ENCODE assay signal across 13 cellular contexts in genomic region chr10:71753960-71754505, GRCh38. TPM values are rescaled to one million over a fixed set of nuclear protein-coding genes. Genes with fewer than 3 reads are reported as not detected.
DNase-seq lines count a peak whose midpoint lies in the region; ATAC-seq, FAIRE-seq and TF ChIP-seq lines count a peak whose summit lies in the region.
"Had no signal": no experiment of that assay in that cellular context is flagged by ENCODE, and none has a peak within 500 bp of the region (broad histone marks: within the 10 kb centered on the region; RNA-seq: fewer than 3 reads in every experiment).

No MANE protein-coding gene starts in this region.

- DNase-seq in CD8-positive, alpha-beta memory T cell: no peak
- DNase-seq in activated CD4-positive, alpha-beta memory T cell treated with anti-CD3 and anti-CD28 coated beads for 36 hours: no peak
- DNase-seq in right atrium auricular region (ENCODE audit: low spot score): no peak
- no peak for DNase-seq in gastrocnemius medialis
- DNase-seq in hypothalamus (lab: John Stamatoyannopoulos, UW): no peak
- no peak for DNase-seq in body of pancreas
- no peak for DNase-seq in MM.1S
- no peak for DNase-seq in urothelium cell line (ENCODE audit: low spot score)
- DNase-seq: NCI-H345 had no signal

- CTCF ChIA-PET in CD8-positive, alpha-beta memory T cell (lab: Charles Lee): interaction anchor here (7.6 kb wide), 1 partner anchor 20 kb away, joined by 89 read pairs; the partner anchor contains the start of gene VSIR
- CTCF ChIA-PET in activated CD4-positive, alpha-beta memory T cell treated with anti-CD3 and anti-CD28 coated beads for 36 hours (lab: Charles Lee): interaction anchor here (0.7 to 1.8 kb wide), 2 partner anchors 19 to 28 kb away, joined by 3 to 5 read pairs; partner anchors contain the start of gene VSIR

- peaks cover 80 to 94% (median 87%) of the 10 kb centered on the region in 3 donors for H3K4me1 Mint-ChIP-seq in CD8-positive, alpha-beta memory T cell
- peaks cover 95% of the 10 kb centered on the region for H3K4me1 Mint-ChIP-seq in activated CD4-positive, alpha-beta memory T cell treated with anti-CD3 and anti-CD28 coated beads for 36 hours (ENCODE audit: low read depth)

- no peaks in the 10 kb centered on the region for H3K27me3 Mint-ChIP-seq in CD8-positive, alpha-beta memory T cell
- no peaks in the 10 kb centered on the region for H3K27me3 Mint-ChIP-seq in activated CD4-positive, alpha-beta memory T cell treated with anti-CD3 and anti-CD28 coated beads for 36 hours

- no peak overlapping the region for H3K4me3 ChIP-seq in CD8-positive, alpha-beta memory T cell (ENCODE audit: low read length)
- H3K4me3 ChIP-seq in right atrium auricular region: no peak overlapping the region
- no peak overlapping the region for H3K4me3 ChIP-seq in gastrocnemius medialis
- H3K4me3 ChIP-seq in body of pancreas: no peak overlapping the region
- H3K4me3 ChIP-seq in MM.1S (ENCODE audit: low read length): no peak overlapping the region
- H3K4me3 ChIP-seq: GM23338 had no signal

- no peaks in the 10 kb centered on the region for H3K9me2 ChIP-seq in MM.1S (replicated peaks; ENCODE audit: insufficient read depth, low read length)

- no peak for TF ChIP-seq POLR2A in gastrocnemius medialis (IDR thresholded peaks at IDR 0.05)
- TF ChIP-seq POLR2A in body of pancreas (IDR thresholded peaks at IDR 0.05): no peak

- H4K20me1 ChIP-seq in MM.1S (ENCODE audit: insufficient read depth, low read length): no peaks in the 10 kb centered on the region

- intact Hi-C loops in activated CD4-positive, alpha-beta memory T cell treated with anti-CD3 and anti-CD28 coated beads for 36 hours (cut with micrococcal nuclease): no loop called here
- intact Hi-C loops in gastrocnemius medialis (cut with DNase I; ENCODE audit: low total_unique reads): no loop called here
- intact Hi-C loops in body of pancreas (cut with DNase I): no loop called here

- H3F3A ChIP-seq in MM.1S (ENCODE audit: insufficient read depth, low read length): peaks cover 4% of the 10 kb centered on the region; the same call in 1 of the 2 replicates

- H3K4me3 Mint-ChIP-seq in CD8-positive, alpha-beta memory T cell: peak overlapping the region in 2 of 7 donors; percentile 19 to 79
- no peak overlapping the region for H3K4me3 Mint-ChIP-seq in activated CD4-positive, alpha-beta memory T cell treated with anti-CD3 and anti-CD28 coated beads for 36 hours
- H3K4me3 Mint-ChIP-seq: GM23338 had no signal

- H3K4me1 ChIP-seq in CD8-positive, alpha-beta memory T cell (ENCODE audit: insufficient read depth, low read length): peaks cover 99% of the 10 kb centered on the region
- peaks cover 0 to 74% of the 10 kb centered on the region in 2 donors for H3K4me1 ChIP-seq in right atrium auricular region
- H3K4me1 ChIP-seq in gastrocnemius medialis: peaks cover 48 to 60% of the 10 kb centered on the region in 2 donors
- peaks cover 2% of the 10 kb centered on the region for H3K4me1 ChIP-seq in body of pancreas
- H3K4me1 ChIP-seq in MM.1S (ENCODE audit: low read length): peaks cover 6% of the 10 kb centered on the region

- FAIRE-seq in urothelium cell line (lab: Jason Lieb, UNC): no peak
- FAIRE-seq: GM19239 had no signal

- H3K9ac ChIP-seq in MM.1S (ENCODE audit: low read length): no peak overlapping the region

- no peak overlapping the region for H2AFZ ChIP-seq in MM.1S (ENCODE audit: low read length)
- H2AFZ ChIP-seq: GM23338 had no signal

- no peak overlapping the region for H3K4me2 ChIP-seq in MM.1S (ENCODE audit: low read depth, low read length)
- H3K4me2 ChIP-seq: GM23338 had no signal

- POLR2A ChIA-PET in CD8-positive, alpha-beta memory T cell (lab: Charles Lee): interaction anchor here (1.2 kb wide), 1 partner anchor 15 kb away, joined by 3 read pairs; no protein-coding TSS in a partner anchor
- POLR2A ChIA-PET in activated CD4-positive, alpha-beta memory T cell treated with anti-CD3 and anti-CD28 coated beads for 36 hours (lab: Charles Lee): interaction anchor here (0.9 to 5.8 kb wide), 2 partner anchors 15 to 428 kb away, joined by 3 to 108 read pairs; partner anchors contain the start of gene VSIR

- peaks cover 17% of the 10 kb centered on the region for H3K36me3 ChIP-seq in CD8-positive, alpha-beta memory T cell (ENCODE audit: insufficient read depth, low read length)
- H3K36me3 ChIP-seq in right atrium auricular region: peaks cover 38% of the 10 kb centered on the region
- no peaks in the 10 kb centered on the region for H3K36me3 ChIP-seq in gastrocnemius medialis
- H3K36me3 ChIP-seq in body of pancreas (replicated peaks in 1 of 2; ENCODE audit: insufficient read depth in 1 of 2, low read depth in 2 of 2): peaks cover 0 to 2% of the 10 kb centered on the region in 2 donors
- H3K36me3 ChIP-seq in MM.1S (replicated peaks; ENCODE audit: insufficient read depth, low read length): no peaks in the 10 kb centered on the region

- TF ChIP-seq CTCF in right atrium auricular region (IDR thresholded peaks at IDR 0.05): no peak
- no peak for TF ChIP-seq CTCF in gastrocnemius medialis (IDR thresholded peaks at IDR 0.05 in 4 of 5, conservative IDR thresholded peaks at IDR 0.05 in 1 of 5)
- TF ChIP-seq CTCF in body of pancreas (IDR thresholded peaks at IDR 0.05): no peak
- no peak for TF ChIP-seq CTCF in MM.1S (IDR thresholded peaks at IDR 0.05; ENCODE audit: low read length)

- 27 to 52% methylated on average over 8 of the region's 8 CpGs for WGBS in body of pancreas, 2 donors

- in situ Hi-C loops in gastrocnemius medialis (cut with MboI; ENCODE audit: low sequenced_read_pairs in 4 of 4): no loop called here

- peak overlapping the region; percentile 71 to 97 (median 91) for H3K27ac Mint-ChIP-seq in CD8-positive, alpha-beta memory T cell
- H3K27ac Mint-ChIP-seq in activated CD4-positive, alpha-beta memory T cell treated with anti-CD3 and anti-CD28 coated beads for 36 hours: peak overlapping the region; percentile 89
- H3K27ac Mint-ChIP-seq: progenitor cell of endocrine pancreas had no signal

- H3K27ac ChIP-seq in CD8-positive, alpha-beta memory T cell (ENCODE audit: low read depth, low read length): peak overlapping the region; percentile 48
- peak overlapping the region; percentile 36 to 40 for H3K27ac ChIP-seq in right atrium auricular region
- H3K27ac ChIP-seq in gastrocnemius medialis: peak overlapping the region in 3 of 4 donors; percentile 9 to 41 (median 21)
- peak overlapping the region in 1 of 4 donors; percentile 61 for H3K27ac ChIP-seq in body of pancreas
- H3K27ac ChIP-seq in MM.1S (ENCODE audit: low read length): no peak overlapping the region

- peaks cover 2 to 78% (median 16%) of the 10 kb centered on the region in 3 donors for H3K36me3 Mint-ChIP-seq in CD8-positive, alpha-beta memory T cell
- peaks cover 61% of the 10 kb centered on the region for H3K36me3 Mint-ChIP-seq in activated CD4-positive, alpha-beta memory T cell treated with anti-CD3 and anti-CD28 coated beads for 36 hours

- H3K79me2 ChIP-seq in MM.1S (ENCODE audit: low read length): no peaks in the 10 kb centered on the region

- no peaks in the 10 kb centered on the region for H3K9me3 ChIP-seq in CD8-positive, alpha-beta memory T cell (ENCODE audit: low read length)
- H3K9me3 ChIP-seq in right atrium auricular region (no peaks in the 10 kb centered on the region), gastrocnemius medialis (no peaks in the 10 kb centered on the region), body of pancreas (no peaks in the 10 kb centered on the region), MM.1S (replicated peaks; ENCODE audit: insufficient read depth, low read length) (no peaks in the 10 kb centered on the region)

- no peak for ATAC-seq in gastrocnemius medialis
- ATAC-seq in body of pancreas: no peak
- ATAC-seq: GM23338 had no signal

- no peaks in the 10 kb centered on the region for H3K9me3 Mint-ChIP-seq in CD8-positive, alpha-beta memory T cell
- H3K9me3 Mint-ChIP-seq in activated CD4-positive, alpha-beta memory T cell treated with anti-CD3 and anti-CD28 coated beads for 36 hours: no peaks in the 10 kb centered on the region
- H3K9me3 Mint-ChIP-seq: GM23338 had no signal

- H3K27me3 ChIP-seq in CD8-positive, alpha-beta memory T cell (ENCODE audit: insufficient read depth, low read length, poor library complexity, severe bottlenecking): no peaks in the 10 kb centered on the region
- H3K27me3 ChIP-seq in right atrium auricular region: no peaks in the 10 kb centered on the region
- no peaks in the 10 kb centered on the region for H3K27me3 ChIP-seq in gastrocnemius medialis
- H3K27me3 ChIP-seq in body of pancreas: no peaks in the 10 kb centered on the region
- no peaks in the 10 kb centered on the region for H3K27me3 ChIP-seq in MM.1S (replicated peaks; ENCODE audit: insufficient read depth, low read length)

RNA-seq across cellular contexts. Expression of gene VSIR, which starts 19.3 kb away (rescaled TPM):
- 10 to 100 TPM; 59.6 to 61.4 TPM for total RNA-seq in CD8-positive, alpha-beta memory T cell
- 349 TPM for polyA plus RNA-seq in CD8-positive, alpha-beta memory T cell
- total RNA-seq in activated CD4-positive, alpha-beta memory T cell treated with anti-CD3 and anti-CD28 coated beads for 36 hours: 100 to 1,000 TPM; 112 TPM
- total RNA-seq in right atrium auricular region (10 to 100 TPM; 36.1 to 56.0 TPM), gastrocnemius medialis (10 to 100 TPM in 3 of 4 donors, 1 to 10 TPM in 1; 7.9 to 20.7 (median 16.9) TPM), body of pancreas (10 to 100 TPM; 14.8 to 17.1 TPM)

RNA-seq across cellular contexts. Expression of gene C10orf105, which starts 34.5 kb away (rescaled TPM):
- total RNA-seq in CD8-positive, alpha-beta memory T cell: under 1 TPM; 0.04 to 0.11 TPM
- 0.23 TPM for polyA plus RNA-seq in CD8-positive, alpha-beta memory T cell
- total RNA-seq in activated CD4-positive, alpha-beta memory T cell treated with anti-CD3 and anti-CD28 coated beads for 36 hours: under 1 TPM; 0.63 to 0.76 TPM
- total RNA-seq in right atrium auricular region: 1 to 10 TPM in 1 of 2 donors, not detected in 1; 1.3 TPM
- total RNA-seq in gastrocnemius medialis: not detected
- not detected for total RNA-seq in body of pancreas
- total RNA-seq: progenitor cell of endocrine pancreas had no signal
- polyA plus RNA-seq: aorta had no signal
